10 cellular contexts compared by ENCODE assay signal in genomic region chr6:1607236-1607556, GRCh38. TPM values are rescaled to one million over a fixed set of nuclear protein-coding genes. Genes with fewer than 3 reads are reported as not detected.
A peak's percentile ranks its signal among the peaks of the same experiment; 100 is the strongest.
DNase-seq lines count a peak whose midpoint lies in the region; ATAC-seq and TF ChIP-seq lines count a peak whose summit lies in the region.
"Had no signal": no experiment of that assay in that cellular context is flagged by ENCODE, and none has a peak within 500 bp of the region (broad histone marks: within the 10 kb centered on the region; RNA-seq: fewer than 3 reads in every experiment).

No MANE protein-coding gene starts in this region.

- no peaks in the 10 kb centered on the region for H3K36me3 Mint-ChIP-seq in activated naive CD4-positive, alpha-beta T cell treated with anti-CD3 and anti-CD28 coated beads for 36 hours (ENCODE audit: low read depth)
- peaks cover 0 to 4% of the 10 kb centered on the region in 2 donors for H3K36me3 Mint-ChIP-seq in activated naive CD4-positive, alpha-beta T cell treated with anti-CD3 and anti-CD28 coated beads, Interleukin-2, amount 50 U/mL, for 72 hours
- H3K36me3 Mint-ChIP-seq in activated T-helper 1 cell treated with anti-CD3 and anti-CD28 coated beads, Interleukin-12 subunit alpha, Interleukin-12 subunit beta, Interleukin-2, Interleukin-4 antibody, amounts not matched to agents 30 ng/mL and 10 ng/mL and 1 ng/mL, durations not matched to agents 14 hours and 24 hours and 36 hours (ENCODE audit: low read depth) = peaks cover 2% of the 10 kb centered on the region

- in situ Hi-C loops in gastrocnemius medialis (cut with MboI; ENCODE audit: low sequenced_read_pairs in 4 of 4) = loop anchor here (10.0 to 25.0 kb wide), 3 partner anchors 498 to 748 kb away; no protein-coding TSS in a partner anchor

- no peak for ATAC-seq in activated naive CD4-positive, alpha-beta T cell treated with anti-CD3 and anti-CD28 coated beads, Interleukin-2, amount 50 U/mL, for 72 hours
- ATAC-seq in gastrocnemius medialis (no peak), HG03469 (IDR thresholded peaks at IDR 0.05; ENCODE audit: unreplicated experiment) (no peak)

- peaks cover 41% of the 10 kb centered on the region for H3K4me1 Mint-ChIP-seq in activated naive CD4-positive, alpha-beta T cell treated with anti-CD3 and anti-CD28 coated beads for 36 hours (ENCODE audit: low read depth)
- peaks cover 21% of the 10 kb centered on the region for H3K4me1 Mint-ChIP-seq in activated T-helper 1 cell treated with anti-CD3 and anti-CD28 coated beads, Interleukin-12 subunit alpha, Interleukin-12 subunit beta, Interleukin-2, Interleukin-4 antibody, amounts not matched to agents 30 ng/mL and 10 ng/mL and 1 ng/mL, durations not matched to agents 14 hours and 24 hours and 36 hours (ENCODE audit: low read depth)

- no peak for TF ChIP-seq CTCF in suprapubic skin (IDR thresholded peaks at IDR 0.05)
- TF ChIP-seq CTCF in gastrocnemius medialis (IDR thresholded peaks at IDR 0.05 in 4 of 5, conservative IDR thresholded peaks at IDR 0.05 in 1 of 5) = no peak

- TF ChIP-seq POLR2A in suprapubic skin (IDR thresholded peaks at IDR 0.05) = no peak
- no peak for TF ChIP-seq POLR2A in gastrocnemius medialis (IDR thresholded peaks at IDR 0.05)

- peak overlapping the region; percentile 8 for H3K4me3 Mint-ChIP-seq in activated naive CD4-positive, alpha-beta T cell treated with anti-CD3 and anti-CD28 coated beads for 36 hours
- peak overlapping the region; percentile 45 for H3K4me3 Mint-ChIP-seq in activated T-helper 1 cell treated with anti-CD3 and anti-CD28 coated beads, Interleukin-12 subunit alpha, Interleukin-12 subunit beta, Interleukin-2, Interleukin-4 antibody, amounts not matched to agents 30 ng/mL and 10 ng/mL and 1 ng/mL, durations not matched to agents 14 hours and 24 hours and 36 hours

- no peak overlapping the region for H3K27ac Mint-ChIP-seq in activated naive CD4-positive, alpha-beta T cell treated with anti-CD3 and anti-CD28 coated beads for 36 hours
- H3K27ac Mint-ChIP-seq in activated naive CD4-positive, alpha-beta T cell treated with anti-CD3 and anti-CD28 coated beads, Interleukin-2, amount 50 U/mL, for 72 hours = no peak overlapping the region
- peak overlapping the region; percentile 82 for H3K27ac Mint-ChIP-seq in activated T-helper 1 cell treated with anti-CD3 and anti-CD28 coated beads, Interleukin-12 subunit alpha, Interleukin-12 subunit beta, Interleukin-2, Interleukin-4 antibody, amounts not matched to agents 30 ng/mL and 10 ng/mL and 1 ng/mL, durations not matched to agents 14 hours and 24 hours and 36 hours

- intact Hi-C loops in activated naive CD4-positive, alpha-beta T cell treated with anti-CD3 and anti-CD28 coated beads for 36 hours (cut with micrococcal nuclease) = loop anchor here (2.0 kb wide), 1 partner anchor 20 kb away; no protein-coding TSS in a partner anchor
- intact Hi-C loops in activated T-helper 1 cell treated with anti-CD3 and anti-CD28 coated beads, Interleukin-12 subunit alpha, Interleukin-12 subunit beta, Interleukin-2, Interleukin-4 antibody, amounts not matched to agents 30 ng/mL and 10 ng/mL and 1 ng/mL, durations not matched to agents 14 hours and 24 hours and 36 hours (cut with micrococcal nuclease) = no loop called here
- intact Hi-C loops in gastrocnemius medialis (cut with DNase I; ENCODE audit: low total_unique reads) = loop anchor here (5.0 kb wide), 1 partner anchor 80 kb away; no protein-coding TSS in a partner anchor

- H3K27me3 ChIP-seq in iPS-20b (ENCODE audit: insufficient read depth, low read length) (peaks cover 99% of the 10 kb centered on the region), suprapubic skin (peaks cover 87% of the 10 kb centered on the region), gastrocnemius medialis (peaks cover 72 to 75% (median 75%) of the 10 kb centered on the region in 3 donors)

- H3K36me3 ChIP-seq in iPS-20b (ENCODE audit: insufficient read depth, low read depth, low read length) = no peaks in the 10 kb centered on the region
- no peaks in the 10 kb centered on the region for H3K36me3 ChIP-seq in suprapubic skin
- H3K36me3 ChIP-seq in gastrocnemius medialis = no peaks in the 10 kb centered on the region

- no peak for DNase-seq in activated naive CD4-positive, alpha-beta T cell treated with anti-CD3 and anti-CD28 coated beads for 36 hours
- no peak for DNase-seq in activated naive CD4-positive, alpha-beta T cell treated with anti-CD3 and anti-CD28 coated beads, Interleukin-2, amount 50 U/mL, for 72 hours (ENCODE audit: low spot score in 2 of 2)
- no peak for DNase-seq in activated T-helper 1 cell treated with anti-CD3 and anti-CD28 coated beads, Interleukin-12 subunit alpha, Interleukin-12 subunit beta, Interleukin-2, Interleukin-4 antibody, amounts not matched to agents 30 ng/mL and 10 ng/mL and 1 ng/mL, durations not matched to agents 14 hours and 24 hours and 36 hours (ENCODE audit: low spot score)
- DNase-seq in suprapubic skin (ENCODE audit: low spot score in 2 of 2) = no peak
- no peak for DNase-seq in gastrocnemius medialis
- DNase-seq in GDM1 (lab: John Stamatoyannopoulos, UW) = no peak
- DNase-seq: C1 segment of cervical spinal cord had no signal

- H3K27ac ChIP-seq in iPS-20b (ENCODE audit: low read length) (no peak overlapping the region), suprapubic skin (peak overlapping the region; percentile 14), gastrocnemius medialis (no peak overlapping the region)

- 24% methylated on average over 8 of the region's 8 CpGs for WGBS in suprapubic skin

- CTCF ChIA-PET in activated naive CD4-positive, alpha-beta T cell treated with anti-CD3 and anti-CD28 coated beads for 36 hours (lab: Charles Lee) = interaction anchor here (0.8 to 2.8 kb wide), 10 partner anchors 10 to 1126 kb away, joined by 3 to 11 read pairs (median 4); no protein-coding TSS in a partner anchor

- H3K9ac ChIP-seq in iPS-20b (ENCODE audit: low read depth, low read length) = no peak overlapping the region

- peak overlapping the region; percentile 53 for H3K4me3 ChIP-seq in iPS-20b (ENCODE audit: low read length)
- peak overlapping the region; percentile 71 for H3K4me3 ChIP-seq in suprapubic skin
- no peak overlapping the region for H3K4me3 ChIP-seq in gastrocnemius medialis

- no peaks in the 10 kb centered on the region for H3K9me3 ChIP-seq in iPS-20b (ENCODE audit: insufficient read depth, low read depth, low read length)
- H3K9me3 ChIP-seq in suprapubic skin = no peaks in the 10 kb centered on the region
- no peaks in the 10 kb centered on the region for H3K9me3 ChIP-seq in gastrocnemius medialis

- no peak for TF ChIP-seq EP300 in suprapubic skin (IDR thresholded peaks at IDR 0.05)

- no peaks in the 10 kb centered on the region for H3K9me3 Mint-ChIP-seq in activated naive CD4-positive, alpha-beta T cell treated with anti-CD3 and anti-CD28 coated beads for 36 hours
- H3K9me3 Mint-ChIP-seq in activated naive CD4-positive, alpha-beta T cell treated with anti-CD3 and anti-CD28 coated beads, Interleukin-2, amount 50 U/mL, for 72 hours = no peaks in the 10 kb centered on the region
- no peaks in the 10 kb centered on the region for H3K9me3 Mint-ChIP-seq in activated T-helper 1 cell treated with anti-CD3 and anti-CD28 coated beads, Interleukin-12 subunit alpha, Interleukin-12 subunit beta, Interleukin-2, Interleukin-4 antibody, amounts not matched to agents 30 ng/mL and 10 ng/mL and 1 ng/mL, durations not matched to agents 14 hours and 24 hours and 36 hours

- peaks cover 20% of the 10 kb centered on the region; the same call in 1 of the 2 replicates for H3K4me1 ChIP-seq in iPS-20b (ENCODE audit: insufficient read depth, low read length)
- peaks cover 66% of the 10 kb centered on the region for H3K4me1 ChIP-seq in suprapubic skin
- peaks cover 4 to 28% of the 10 kb centered on the region in 2 donors for H3K4me1 ChIP-seq in gastrocnemius medialis

- peaks cover 64% of the 10 kb centered on the region for H3K27me3 Mint-ChIP-seq in activated naive CD4-positive, alpha-beta T cell treated with anti-CD3 and anti-CD28 coated beads for 36 hours (ENCODE audit: low read depth)
- H3K27me3 Mint-ChIP-seq in activated T-helper 1 cell treated with anti-CD3 and anti-CD28 coated beads, Interleukin-12 subunit alpha, Interleukin-12 subunit beta, Interleukin-2, Interleukin-4 antibody, amounts not matched to agents 30 ng/mL and 10 ng/mL and 1 ng/mL, durations not matched to agents 14 hours and 24 hours and 36 hours (ENCODE audit: insufficient read depth) = peaks cover 67% of the 10 kb centered on the region

RNA-seq across cellular contexts. Expression of gene FOXC1, which starts 2.5 kb away (rescaled TPM):
- not detected for total RNA-seq in activated naive CD4-positive, alpha-beta T cell treated with anti-CD3 and anti-CD28 coated beads for 36 hours
- under 1 TPM; 0.07 to 0.10 TPM for total RNA-seq in activated naive CD4-positive, alpha-beta T cell treated with anti-CD3 and anti-CD28 coated beads, Interleukin-2, amount 50 U/mL, for 72 hours
- total RNA-seq in activated T-helper 1 cell treated with anti-CD3 and anti-CD28 coated beads, Interleukin-12 subunit alpha, Interleukin-12 subunit beta, Interleukin-2, Interleukin-4 antibody, amounts not matched to agents 30 ng/mL and 10 ng/mL and 1 ng/mL, durations not matched to agents 14 hours and 24 hours and 36 hours = 0.23 and 0.44 TPM in 2 replicates
- total RNA-seq in suprapubic skin = 10 to 100 TPM; 14.5 to 35.8 (median 21.4) TPM
- 1 to 10 TPM in 3 of 4 donors, under 1 TPM in 1; 0.92 to 3.9 (median 2.0) TPM for total RNA-seq in gastrocnemius medialis
- total RNA-seq: T-helper 1 cell treated with Interleukin-12 subunit alpha and Interleukin-12 subunit beta and Interleukin-4 antibody, amounts not matched to agents 30 ng/mL and 1 ng/mL, for 36 hours had no signal

Comparison
In these comparisons a context has a peak if more than half of its experiments do, and no peak if none do; other contexts are left out.
1. H3K4me3 ChIP-seq: peak in iPS-20b (single experiment) and suprapubic skin (single experiment); none in gastrocnemius medialis (0 of 4).